In the genomic region with DNA sequence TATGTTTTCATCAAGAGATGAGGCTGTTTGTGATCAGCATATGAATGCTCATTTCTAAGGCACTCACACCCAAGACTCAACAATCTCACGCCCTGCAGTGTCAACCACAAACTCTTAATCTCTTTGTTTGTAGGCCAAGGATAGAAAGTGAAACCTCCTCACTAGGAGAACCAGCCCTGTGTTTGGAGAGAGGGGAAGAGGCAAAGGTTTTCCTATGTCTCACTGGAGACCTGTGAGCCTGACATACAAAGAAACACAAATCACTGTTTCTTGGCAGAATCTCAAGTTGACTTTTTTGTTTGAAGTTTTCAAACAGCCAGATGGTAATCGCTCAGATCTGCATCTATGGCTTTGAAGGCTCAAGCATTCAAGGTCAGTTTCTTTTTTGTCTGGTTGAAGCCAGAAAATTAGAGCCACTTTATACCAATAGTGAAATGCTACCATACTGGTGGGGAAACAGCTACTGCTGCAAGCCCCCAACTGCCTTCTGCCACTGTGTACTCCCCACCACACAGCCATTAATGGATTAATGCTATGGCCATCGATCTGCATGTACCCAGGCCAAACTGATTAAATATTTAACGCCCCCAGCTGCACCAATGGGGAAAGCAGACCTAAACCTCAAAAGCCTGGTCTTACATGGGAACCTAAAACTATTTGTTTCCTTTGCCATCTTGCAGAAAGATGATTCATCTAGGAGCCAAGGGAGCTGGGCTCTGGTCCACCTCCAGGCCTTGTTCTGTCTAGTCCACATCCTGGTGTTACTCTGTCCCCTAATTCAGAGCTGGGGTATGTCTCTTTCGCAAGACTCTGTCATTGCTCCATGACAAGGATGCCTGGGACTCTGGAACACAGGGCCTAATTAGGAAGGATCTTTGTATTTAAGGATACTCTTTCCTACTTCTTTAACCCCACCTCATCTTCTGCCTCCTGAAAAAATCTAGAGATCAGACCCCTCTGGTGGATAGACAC, we compare ENCODE assay signal across 8 cellular contexts. TPM values are rescaled to one million over a fixed set of nuclear protein-coding genes. Genes with fewer than 3 reads are reported as not detected.
A peak's percentile ranks its signal among the peaks of the same experiment; 100 is the strongest.
DNase-seq lines count a peak whose midpoint lies in the region; ATAC-seq and TF ChIP-seq lines count a peak whose summit lies in the region.

No MANE protein-coding gene starts in this region.

- no peaks in the 10 kb centered on the region for H3K27me3 Mint-ChIP-seq in naive thymus-derived CD8-positive, alpha-beta T cell

- peak overlapping the region; percentile 10 to 70 (median 46); a peak in 20 of 22 replicates for H3K4me2 ChIP-seq in BLaER1 treated with 17β-estradiol and CSF1 and Interleukin-3, amounts not matched to agents 10 nM and 100 nM
- H3K4me2 ChIP-seq in Loucy (ENCODE audit: low read depth, low read length, poor library complexity, severe bottlenecking) = peak overlapping the region; percentile 51

- POLR2A ChIA-PET in naive thymus-derived CD8-positive, alpha-beta T cell (lab: Charles Lee) = interaction anchor here (1.0 kb wide), 1 partner anchor 30 kb away, joined by 3 read pairs; no protein-coding TSS in a partner anchor

- peak; percentile 74 for ATAC-seq in GM19438 (IDR thresholded peaks at IDR 0.05; ENCODE audit: low read depth, unreplicated experiment)
- ATAC-seq in naive thymus-derived CD8-positive, alpha-beta T cell = peak; percentile 65 to 81

- H3K9me3 Mint-ChIP-seq in naive thymus-derived CD8-positive, alpha-beta T cell = no peaks in the 10 kb centered on the region

- no peak overlapping the region; a peak in 2 of 22 replicates for H3K9ac ChIP-seq in BLaER1 treated with 17β-estradiol and CSF1 and Interleukin-3, amounts not matched to agents 10 nM and 100 nM
- H3K9ac ChIP-seq in Loucy (ENCODE audit: low read depth, low read length, poor library complexity, severe bottlenecking) = no peak overlapping the region

- peak overlapping the region; percentile 40 to 90 (median 80) for H3K27ac Mint-ChIP-seq in naive thymus-derived CD8-positive, alpha-beta T cell

- DNase-seq in astrocyte of the hippocampus (ENCODE audit: low read depth, low spot score) (peak; percentile 74), cerebellar nuclear complex (lab: John Stamatoyannopoulos, UW) (no peak), NCI-H2029 (lab: John Stamatoyannopoulos, UW) (no peak), NCI-H82 treated with DMSO at 0.1 percent for 48 hours (lab: John Stamatoyannopoulos, UW; ENCODE audit: unreplicated experiment) (no peak)
- DNase-seq in naive thymus-derived CD8-positive, alpha-beta T cell = peak in 4 of 10 donors; percentile 6 to 51 (median 38)

- no peak overlapping the region for H3K4me3 ChIP-seq in BLaER1 treated with 17β-estradiol and CSF1 and Interleukin-3, amounts not matched to agents 10 nM and 100 nM
- peak overlapping the region; percentile 23 for H3K4me3 ChIP-seq in Loucy (ENCODE audit: low read length, poor library complexity, severe bottlenecking)

- no peaks in the 10 kb centered on the region for H3K27me3 ChIP-seq in BLaER1 treated with 17β-estradiol and CSF1 and Interleukin-3, amounts not matched to agents 10 nM and 100 nM
- H3K27me3 ChIP-seq in Loucy (ENCODE audit: insufficient read depth, low read length, poor library complexity, severe bottlenecking) = no peaks in the 10 kb centered on the region

- no peaks in the 10 kb centered on the region for H3K9me3 ChIP-seq in BLaER1 treated with 17β-estradiol and CSF1 and Interleukin-3, amounts not matched to agents 10 nM and 100 nM (replicated peaks in 1 of 11)
- H3K9me3 ChIP-seq in Loucy (ENCODE audit: insufficient read depth, low read depth, low read length) = no peaks in the 10 kb centered on the region

- no peaks in the 10 kb centered on the region for H3K9me2 ChIP-seq in Loucy (replicated peaks; ENCODE audit: low read depth, low read length)

- no peaks in the 10 kb centered on the region for H3F3A ChIP-seq in Loucy (ENCODE audit: low read depth)

- H3K36me3 Mint-ChIP-seq in naive thymus-derived CD8-positive, alpha-beta T cell = peaks cover 0 to 3% (median 0%) of the 10 kb centered on the region in 3 donors

- peak overlapping the region; percentile 48 to 74 (median 56) for H3K4me3 Mint-ChIP-seq in naive thymus-derived CD8-positive, alpha-beta T cell

- no peaks in the 10 kb centered on the region for H3K79me2 ChIP-seq in Loucy (ENCODE audit: insufficient read depth, low read length)

- no peaks in the 10 kb centered on the region for H3K36me3 ChIP-seq in BLaER1 treated with 17β-estradiol and CSF1 and Interleukin-3, amounts not matched to agents 10 nM and 100 nM
- no peaks in the 10 kb centered on the region for H3K36me3 ChIP-seq in Loucy (ENCODE audit: insufficient read depth, low read length)

- H3K4me1 ChIP-seq in BLaER1 treated with 17β-estradiol and CSF1 and Interleukin-3, amounts not matched to agents 10 nM and 100 nM = peaks cover 18 to 21% (median 20%) of the 10 kb centered on the region in 10 experiments
- H3K4me1 ChIP-seq in Loucy (ENCODE audit: insufficient read depth, low read length, poor library complexity, severe bottlenecking) = peaks cover 10% of the 10 kb centered on the region

- H3K27ac ChIP-seq in BLaER1 treated with 17β-estradiol and CSF1 and Interleukin-3, amounts not matched to agents 10 nM and 100 nM = peak overlapping the region in 7 of 11 experiments; percentile 12 to 44 (median 38); a peak in 10 of 22 replicates

- peaks cover 12 to 41% (median 29%) of the 10 kb centered on the region in 4 donors for H3K4me1 Mint-ChIP-seq in naive thymus-derived CD8-positive, alpha-beta T cell

- H2AFZ ChIP-seq in Loucy (ENCODE audit: low read length) = no peak overlapping the region

- H4K20me1 ChIP-seq in BLaER1 treated with 17β-estradiol and CSF1 and Interleukin-3, amounts not matched to agents 10 nM and 100 nM = no peaks in the 10 kb centered on the region; a peak in 1 of 22 replicates
- H4K20me1 ChIP-seq in Loucy (ENCODE audit: insufficient read depth, low read length, poor library complexity, severe bottlenecking) = no peaks in the 10 kb centered on the region

- TF ChIP-seq CTCF in Loucy (conservative IDR thresholded peaks at IDR 0.05; ENCODE audit: low read length) = no peak

RNA-seq across cellular contexts. Expression of a gene that starts 16.3 kb away (rescaled TPM):
- not detected for total RNA-seq in naive thymus-derived CD8-positive, alpha-beta T cell
- under 1 TPM in 2 of 3 donors, not detected in 1; 0.24 to 0.43 TPM for polyA plus RNA-seq in naive thymus-derived CD8-positive, alpha-beta T cell

RNA-seq across cellular contexts. Expression of a gene that starts 28.4 kb away (rescaled TPM):
- total RNA-seq in naive thymus-derived CD8-positive, alpha-beta T cell = not detected
- polyA plus RNA-seq in naive thymus-derived CD8-positive, alpha-beta T cell = 100 to 1,000 TPM in 1 of 3 donors, 1 to 10 TPM in 2; 1.7 to 117 (median 2.4) TPM
